ENCODE assay signal across 10 cellular contexts in the genomic region with DNA sequence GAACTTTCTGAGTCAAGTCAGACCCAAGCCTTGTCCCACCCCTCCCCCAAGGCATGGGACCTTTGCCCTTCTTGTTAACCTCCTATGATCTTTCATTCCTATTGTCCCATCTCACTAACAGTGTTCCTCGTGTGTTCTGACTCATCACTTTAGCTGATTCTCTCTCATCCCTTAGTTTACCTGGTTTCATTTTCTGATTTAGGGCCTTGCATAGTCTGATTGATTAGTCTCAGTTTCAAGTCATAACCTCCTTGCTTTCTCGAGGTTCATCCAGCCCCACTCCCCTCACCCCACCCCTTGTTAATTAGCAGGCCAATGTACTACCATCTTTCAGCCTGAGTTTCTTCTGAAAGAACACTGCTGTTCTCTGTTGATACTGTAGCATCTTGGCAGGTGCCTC.
DNase-seq lines count a peak whose midpoint lies in the region; ATAC-seq, FAIRE-seq and TF ChIP-seq lines count a peak whose summit lies in the region.
"Had no signal": no experiment of that assay in that cellular context is flagged by ENCODE, and none has a peak within 500 bp of the region (broad histone marks: within the 10 kb centered on the region; RNA-seq: fewer than 3 reads in every experiment).

No MANE protein-coding gene starts in this region.

- no peaks in the 10 kb centered on the region for H3K9me3 Mint-ChIP-seq in T-helper 2 cell treated with Interferon-gamma antibody and Interleukin-4, amounts not matched to agents 5 μg/mL and 100 μg/mL, for 36 hours
- H3K9me3 Mint-ChIP-seq: nephron had no signal

- 52 to 79% methylated on average over 2 of the region's 2 CpGs for WGBS in lower leg skin, 2 donors

- peaks cover 44% of the 10 kb centered on the region for H3K4me1 Mint-ChIP-seq in T-helper 2 cell treated with Interferon-gamma antibody and Interleukin-4, amounts not matched to agents 5 μg/mL and 100 μg/mL, for 36 hours (ENCODE audit: low read depth)

- intact Hi-C loops in left lung (cut with DNase I) (no loop called here), lower leg skin (cut with DNase I; ENCODE audit: low total_unique reads) (no loop called here)

- H3K4me1 ChIP-seq in left lung = no peaks in the 10 kb centered on the region

- peak; percentile 100 for FAIRE-seq in GM19239 (lab: Jason Lieb, UNC)

- no peak overlapping the region for H3K4me3 ChIP-seq in GM06990 (replicated peaks; ENCODE audit: low read depth, low read length)
- H3K4me3 ChIP-seq in left lung = no peak overlapping the region
- no peak overlapping the region for H3K4me3 ChIP-seq in lower leg skin (ENCODE audit: low read depth, poor library complexity, severe bottlenecking)

- H3K27me3 ChIP-seq in GM06990 (replicated peaks; ENCODE audit: control insufficient read depth, insufficient read depth, low read length) = no peaks in the 10 kb centered on the region
- no peaks in the 10 kb centered on the region for H3K27me3 ChIP-seq in left lung

- no peak for TF ChIP-seq CTCF in GM06990 (IDR thresholded peaks at IDR 0.05; ENCODE audit: insufficient read depth, low read length, poor library complexity, severe bottlenecking)
- no peak for TF ChIP-seq CTCF in left lung (IDR thresholded peaks at IDR 0.05)
- TF ChIP-seq CTCF in lower leg skin (IDR thresholded peaks at IDR 0.05) = no peak

- H3K27me3 Mint-ChIP-seq in T-helper 2 cell treated with Interferon-gamma antibody and Interleukin-4, amounts not matched to agents 5 μg/mL and 100 μg/mL, for 36 hours (ENCODE audit: low read depth) = no peaks in the 10 kb centered on the region

- peak overlapping the region; percentile 45 for H3K4me3 Mint-ChIP-seq in T-helper 2 cell treated with Interferon-gamma antibody and Interleukin-4, amounts not matched to agents 5 μg/mL and 100 μg/mL, for 36 hours
- H3K4me3 Mint-ChIP-seq: nephron had no signal

- H3K36me3 ChIP-seq in GM06990 (ENCODE audit: control insufficient read depth, insufficient read depth, low read length) (no peaks in the 10 kb centered on the region), left lung (no peaks in the 10 kb centered on the region)

- DNase-seq in GM06990 (ENCODE audit: extremely low read depth, insufficient read length) (peak; percentile 51), GM19239 (ENCODE audit: insufficient read length, low spot score) (no peak), left lung (no peak), NCI-H345 (lab: John Stamatoyannopoulos, UW) (no peak), lower leg skin (ENCODE audit: low spot score in 2 of 2) (no peak), NCI-H1930 (lab: John Stamatoyannopoulos, UW) (no peak)
- DNase-seq in T-helper 2 cell treated with Interferon-gamma antibody and Interleukin-4, amounts not matched to agents 5 μg/mL and 100 μg/mL, for 36 hours (ENCODE audit: low spot score) = no peak
- DNase-seq: KBM-7 had no signal

- H3K36me3 Mint-ChIP-seq in T-helper 2 cell treated with Interferon-gamma antibody and Interleukin-4, amounts not matched to agents 5 μg/mL and 100 μg/mL, for 36 hours (ENCODE audit: low read depth) = no peaks in the 10 kb centered on the region

- TF ChIP-seq POLR2A in lower leg skin (IDR thresholded peaks at IDR 0.05) = no peak

- H3K9me3 ChIP-seq in left lung = no peaks in the 10 kb centered on the region

- ATAC-seq in HG02973 (IDR thresholded peaks at IDR 0.05; ENCODE audit: unreplicated experiment) (peak; percentile 54), left lung (no peak)

- H3K27ac Mint-ChIP-seq in T-helper 2 cell treated with Interferon-gamma antibody and Interleukin-4, amounts not matched to agents 5 μg/mL and 100 μg/mL, for 36 hours = peak overlapping the region; percentile 78
- H3K27ac Mint-ChIP-seq: nephron had no signal

- H3K27ac ChIP-seq in left lung = no peak overlapping the region
